11 cellular contexts compared by ENCODE assay signal in the genomic region with DNA sequence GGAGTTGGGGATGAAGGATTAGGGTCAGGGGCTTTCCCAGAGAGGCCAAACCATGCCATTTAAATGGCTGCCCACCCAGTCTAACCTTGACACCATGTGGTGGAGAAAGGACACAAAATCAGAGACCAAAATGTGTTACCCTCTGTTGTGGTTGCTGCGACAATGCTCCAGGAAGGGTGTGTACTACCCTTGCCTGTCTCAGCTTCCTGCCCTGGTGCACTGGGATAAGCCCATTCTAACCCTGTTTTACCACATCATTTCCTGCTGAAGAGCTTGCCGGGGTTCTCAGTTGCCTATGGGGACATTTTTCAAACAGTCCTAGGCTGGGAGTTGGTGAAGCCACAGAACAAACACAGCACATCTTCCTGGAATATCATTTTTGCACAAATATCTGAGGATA. TPM values are rescaled to one million over a fixed set of nuclear protein-coding genes. Genes with fewer than 3 reads are reported as not detected.
DNase-seq lines count a peak whose midpoint lies in the region; ATAC-seq and TF ChIP-seq lines count a peak whose summit lies in the region.
"Had no signal": no experiment of that assay in that cellular context is flagged by ENCODE, and none has a peak within 500 bp of the region (broad histone marks: within the 10 kb centered on the region; RNA-seq: fewer than 3 reads in every experiment).

No MANE protein-coding gene starts in this region.

- POLR2A ChIA-PET in T-cell (lab: Charles Lee): no interaction called here

- H3K27me3 Mint-ChIP-seq in T-cell: no peaks in the 10 kb centered on the region
- H3K27me3 Mint-ChIP-seq in activated T-cell treated with anti-CD3 and anti-CD28 coated beads, Interleukin-2, amount 50 U/mL, for 72 hours (ENCODE audit: low read depth): no peaks in the 10 kb centered on the region
- no peaks in the 10 kb centered on the region for H3K27me3 Mint-ChIP-seq in natural killer cell (ENCODE audit: low read depth in 2 of 2)

- peaks cover 0 to 27% (median 17%) of the 10 kb centered on the region in 11 experiments; a peak in 17 of 22 replicates for H3K9me3 ChIP-seq in BLaER1 treated with 17β-estradiol and CSF1 and Interleukin-3, amounts not matched to agents 10 nM and 100 nM (replicated peaks in 1 of 11)

- peaks cover 0 to 7% (median 4%) of the 10 kb centered on the region in 3 donors for H3K9me3 Mint-ChIP-seq in T-cell
- H3K9me3 Mint-ChIP-seq in activated T-cell treated with anti-CD3 and anti-CD28 coated beads, Interleukin-2, amount 50 U/mL, for 72 hours: no peaks in the 10 kb centered on the region
- H3K9me3 Mint-ChIP-seq in natural killer cell: no peaks in the 10 kb centered on the region

- intact Hi-C loops in natural killer cell (cut with micrococcal nuclease): no loop called here

- H3K27me3 ChIP-seq in BLaER1 treated with 17β-estradiol and CSF1 and Interleukin-3, amounts not matched to agents 10 nM and 100 nM: peaks cover 26 to 50% (median 36%) of the 10 kb centered on the region in 11 experiments

- TF ChIP-seq CTCF in natural killer cell (IDR thresholded peaks at IDR 0.05): no peak

- H3K36me3 ChIP-seq in BLaER1 treated with 17β-estradiol and CSF1 and Interleukin-3, amounts not matched to agents 10 nM and 100 nM: no peaks in the 10 kb centered on the region

- peak; percentile 46 to 81 (median 67) for DNase-seq in T-cell
- DNase-seq in activated T-cell treated with anti-CD3 and anti-CD28 coated beads, Interleukin-2, amount 50 U/mL, for 72 hours: peak; percentile 23 to 30
- DNase-seq in natural killer cell: no peak
- no peak for DNase-seq in RKO (ENCODE audit: low spot score)
- no peak for DNase-seq in G401 (ENCODE audit: low spot score)
- no peak for DNase-seq in dedifferentiated amniotic fluid mesenchymal stem cell (ENCODE audit: extremely low spot score)
- no peak for DNase-seq in anterior cingulate cortex (lab: John Stamatoyannopoulos, UW)
- DNase-seq: NCI-H524 had no signal

- H3K27ac ChIP-seq in BLaER1 treated with 17β-estradiol and CSF1 and Interleukin-3, amounts not matched to agents 10 nM and 100 nM: peak overlapping the region in 10 of 11 experiments; percentile 32 to 81 (median 76); a peak in 20 of 22 replicates

- no peaks in the 10 kb centered on the region; a peak in 1 of 22 replicates for H4K20me1 ChIP-seq in BLaER1 treated with 17β-estradiol and CSF1 and Interleukin-3, amounts not matched to agents 10 nM and 100 nM

- H3K4me3 Mint-ChIP-seq in T-cell (peak overlapping the region; percentile 32 to 86 (median 37)), natural killer cell (peak overlapping the region; percentile 78)
- peak overlapping the region; percentile 31 to 63 for H3K4me3 Mint-ChIP-seq in activated T-cell treated with anti-CD3 and anti-CD28 coated beads, Interleukin-2, amount 50 U/mL, for 72 hours

- CTCF ChIA-PET in T-cell (lab: Charles Lee): interaction anchor here (0.5 to 1.9 kb wide), 6 partner anchors 12 to 807 kb away, joined by 3 to 18 read pairs (median 3); no protein-coding TSS in a partner anchor

- H3K4me3 ChIP-seq in BLaER1 treated with 17β-estradiol and CSF1 and Interleukin-3, amounts not matched to agents 10 nM and 100 nM: peak overlapping the region in 3 of 10 experiments; percentile 8 to 31 (median 30); a peak in 4 of 20 replicates

- ATAC-seq in T-cell (replicated peaks in 1 of 4) (peak; percentile 81 to 89 (median 86)), natural killer cell (peak; percentile 36 to 74 (median 62))
- ATAC-seq in activated T-cell treated with anti-CD3 and anti-CD28 coated beads, Interleukin-2, amount 50 U/mL, for 72 hours (replicated peaks in 1 of 2): peak in 1 of 2 donors; percentile 38

- peak overlapping the region in 7 of 11 experiments; percentile 3 to 59 (median 36); a peak in 10 of 22 replicates for H3K9ac ChIP-seq in BLaER1 treated with 17β-estradiol and CSF1 and Interleukin-3, amounts not matched to agents 10 nM and 100 nM

- H3K4me1 Mint-ChIP-seq in T-cell (peaks cover 75 to 88% (median 84%) of the 10 kb centered on the region in 3 donors), natural killer cell (peaks cover 59 to 62% of the 10 kb centered on the region in 2 donors)
- peaks cover 38% of the 10 kb centered on the region for H3K4me1 Mint-ChIP-seq in activated T-cell treated with anti-CD3 and anti-CD28 coated beads, Interleukin-2, amount 50 U/mL, for 72 hours (ENCODE audit: low read depth)

- H3K27ac Mint-ChIP-seq in T-cell: peak overlapping the region; percentile 96 to 98
- H3K27ac Mint-ChIP-seq in activated T-cell treated with anti-CD3 and anti-CD28 coated beads, Interleukin-2, amount 50 U/mL, for 72 hours: peak overlapping the region; percentile 75
- H3K27ac Mint-ChIP-seq in natural killer cell: peak overlapping the region; percentile 86 to 93

- H3K4me2 ChIP-seq in BLaER1 treated with 17β-estradiol and CSF1 and Interleukin-3, amounts not matched to agents 10 nM and 100 nM: peak overlapping the region; percentile 62 to 90 (median 80)

- H3K4me1 ChIP-seq in BLaER1 treated with 17β-estradiol and CSF1 and Interleukin-3, amounts not matched to agents 10 nM and 100 nM: peaks cover 15 to 28% (median 21%) of the 10 kb centered on the region in 10 experiments

- in situ Hi-C loops in G401 (cut with HindIII; ENCODE audit: low sequenced_read_pairs): no loop called here

- H3K36me3 Mint-ChIP-seq in T-cell (peaks cover 20% of the 10 kb centered on the region), natural killer cell (no peaks in the 10 kb centered on the region)
- H3K36me3 Mint-ChIP-seq in activated T-cell treated with anti-CD3 and anti-CD28 coated beads, Interleukin-2, amount 50 U/mL, for 72 hours (ENCODE audit: insufficient read depth in 2 of 2): peaks cover 0 to 1% of the 10 kb centered on the region in 2 donors

RNA-seq across cellular contexts. Expression of a gene that starts 4.9 kb away (rescaled TPM):
- total RNA-seq in T-cell (1 to 10 TPM; 1.3 to 2.2 (median 1.8) TPM), natural killer cell (1 to 10 TPM; 1.0 to 1.6 (median 1.2) TPM)
- under 1 TPM; 0.34 to 0.35 TPM for total RNA-seq in activated T-cell treated with anti-CD3 and anti-CD28 coated beads, Interleukin-2, amount 50 U/mL, for 72 hours
- total RNA-seq in G401 (2014; rRNA removed; shearing (Covaris generic)): not detected in 2 replicates
- total RNA-seq: endothelial cell of umbilical vein had no signal

RNA-seq across cellular contexts. Expression of a gene that starts 13.7 kb away (rescaled TPM):
- total RNA-seq in T-cell: not detected
- not detected for total RNA-seq in activated T-cell treated with anti-CD3 and anti-CD28 coated beads, Interleukin-2, amount 50 U/mL, for 72 hours
- not detected for total RNA-seq in natural killer cell
- total RNA-seq in G401 (2014; rRNA removed; shearing (Covaris generic)): not detected in 2 replicates
- total RNA-seq: endothelial cell of umbilical vein, H4 had no signal

RNA-seq across cellular contexts. Expression of a gene that starts 39.5 kb away (rescaled TPM):
- total RNA-seq in T-cell (under 1 TPM in 1 of 5 donors, not detected in 4; 0.13 TPM), natural killer cell (not detected)
- not detected for total RNA-seq in activated T-cell treated with anti-CD3 and anti-CD28 coated beads, Interleukin-2, amount 50 U/mL, for 72 hours
- not detected in 2 replicates for total RNA-seq in G401 (2014; rRNA removed; shearing (Covaris generic))
- total RNA-seq: endothelial cell of umbilical vein had no signal

Comparison
In these comparisons a context has a peak if more than half of its experiments do, and no peak if none do; other contexts are left out.
1. DNase-seq: peak in T-cell (34 of 34) and activated T-cell treated with anti-CD3 and anti-CD28 coated beads, Interleukin-2, amount 50 U/mL, for 72 hours (2 of 2); none in natural killer cell (single experiment), RKO (single experiment), G401 (single experiment), dedifferentiated amniotic fluid mesenchymal stem cell (single experiment) and anterior cingulate cortex (0 of 58).
2. Peak in every context shown above with its lines, with median percentiles within 50 percentile points of each other: H3K27ac Mint-ChIP-seq and H3K4me3 Mint-ChIP-seq.